In the genomic region with DNA sequence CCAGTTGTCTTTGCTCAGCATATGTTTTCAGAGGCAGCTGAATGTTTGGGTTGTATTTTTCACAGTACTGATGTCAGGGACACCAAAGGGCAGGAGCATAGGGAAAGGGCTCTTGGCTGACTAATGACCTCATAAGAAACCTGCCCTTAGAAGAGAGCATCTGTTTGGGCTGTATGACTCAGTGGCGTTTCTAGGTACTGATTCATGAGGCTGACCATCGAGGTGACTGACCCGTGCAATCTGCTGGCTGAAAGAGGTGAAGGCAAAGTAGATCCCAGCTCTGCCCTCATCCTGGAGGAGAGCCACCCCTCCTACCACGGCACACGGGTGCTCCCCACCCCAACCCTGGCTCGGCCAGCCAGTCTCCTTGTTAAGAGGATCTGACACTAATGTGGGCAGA, we compare ENCODE assay signal across 14 cellular contexts. TPM values are rescaled to one million over a fixed set of nuclear protein-coding genes. Genes with fewer than 3 reads are reported as not detected.
DNase-seq lines count a peak whose midpoint lies in the region; ATAC-seq, FAIRE-seq and TF ChIP-seq lines count a peak whose summit lies in the region.
"Had no signal": no experiment of that assay in that cellular context is flagged by ENCODE, and none has a peak within 500 bp of the region (broad histone marks: within the 10 kb centered on the region; RNA-seq: fewer than 3 reads in every experiment).

No MANE protein-coding gene starts in this region.

- no peak for ATAC-seq in upper lobe of right lung
- ATAC-seq in GM21528 (IDR thresholded peaks at IDR 0.05; ENCODE audit: low FRiP score, unreplicated experiment) = no peak
- ATAC-seq: lower lobe of right lung had no signal

- H3K79me2 ChIP-seq in astrocyte (ENCODE audit: insufficient read depth, low read length) = peaks cover 24% of the 10 kb centered on the region

- H3K4me1 ChIP-seq in astrocyte (ENCODE audit: insufficient read depth, low read length) (peaks cover 40% of the 10 kb centered on the region), upper lobe of right lung (peaks cover 47% of the 10 kb centered on the region)

- peak; percentile 56 for DNase-seq in HFF-Myc (ENCODE audit: extremely low read depth, low read depth)
- peak; percentile 95 for DNase-seq in astrocyte (ENCODE audit: low read depth)
- DNase-seq in kidney glomerular epithelial cell (lab: John Stamatoyannopoulos, UW) = peak; percentile 97
- DNase-seq in upper lobe of right lung = no peak
- DNase-seq in NCI-H1048 (lab: John Stamatoyannopoulos, UW) = no peak
- no peak for DNase-seq in glutamatergic neuron
- DNase-seq: amygdala, foreskin melanocyte, lower lobe of right lung, NCI-H1436 had no signal

- peak overlapping the region; percentile 74 for H3K4me3 Mint-ChIP-seq in astrocyte (ENCODE audit: unreplicated experiment)
- no peak overlapping the region for H3K4me3 Mint-ChIP-seq in glutamatergic neuron (ENCODE audit: unreplicated experiment)
- H3K4me3 Mint-ChIP-seq: T-helper 2 cell treated with Interferon-gamma antibody and Interleukin-4, amounts not matched to agents 5 μg/mL and 100 μg/mL, for 36 hours had no signal

- intact Hi-C loops in upper lobe of right lung (cut with DNase I) = no loop called here

- H3K9me3 ChIP-seq in astrocyte (ENCODE audit: insufficient read depth, low read depth, low read length) = no peaks in the 10 kb centered on the region
- no peaks in the 10 kb centered on the region for H3K9me3 ChIP-seq in upper lobe of right lung
- H3K9me3 ChIP-seq: lower lobe of right lung, prostate gland had no signal

- H3K4me3 ChIP-seq in HFF-Myc (replicated peaks; ENCODE audit: low read depth, low read length) (no peak overlapping the region), astrocyte (ENCODE audit: insufficient read depth, low read depth, low read length) (no peak overlapping the region), upper lobe of right lung (no peak overlapping the region)
- H3K4me3 ChIP-seq: lower lobe of right lung, prostate gland had no signal

- H3K36me3 ChIP-seq in astrocyte (ENCODE audit: insufficient read depth, low read length) (peaks cover 16% of the 10 kb centered on the region), upper lobe of right lung (peaks cover 41% of the 10 kb centered on the region)
- H3K36me3 ChIP-seq: prostate gland had no signal

- H3K27ac Mint-ChIP-seq in astrocyte (ENCODE audit: unreplicated experiment) (peak overlapping the region; percentile 97), glutamatergic neuron (ENCODE audit: unreplicated experiment) (no peak overlapping the region)
- H3K27ac Mint-ChIP-seq: T-helper 2 cell treated with Interferon-gamma antibody and Interleukin-4, amounts not matched to agents 5 μg/mL and 100 μg/mL, for 36 hours had no signal

- no peaks in the 10 kb centered on the region for H4K20me1 ChIP-seq in astrocyte (ENCODE audit: insufficient read depth, low read length)

- no peak for TF ChIP-seq CTCF in HFF-Myc (IDR thresholded peaks at IDR 0.05; ENCODE audit: low read depth, low read length, missing control alignments)
- no peak for TF ChIP-seq CTCF in astrocyte (IDR thresholded peaks at IDR 0.05; ENCODE audit: insufficient read depth, low read depth, low read length)
- no peak for TF ChIP-seq CTCF in upper lobe of right lung (IDR thresholded peaks at IDR 0.05)
- no peak for TF ChIP-seq CTCF in glutamatergic neuron (IDR thresholded peaks at IDR 0.05; ENCODE audit: partially characterized antibody, unreplicated experiment)

- H3K27me3 ChIP-seq in astrocyte (ENCODE audit: insufficient read depth, low read length) (no peaks in the 10 kb centered on the region), upper lobe of right lung (no peaks in the 10 kb centered on the region)

- H3K4me1 Mint-ChIP-seq in astrocyte (ENCODE audit: low read depth, unreplicated experiment) = peaks cover 72% of the 10 kb centered on the region
- no peaks in the 10 kb centered on the region for H3K4me1 Mint-ChIP-seq in glutamatergic neuron (ENCODE audit: low read depth, unreplicated experiment)

- H3K27me3 Mint-ChIP-seq in astrocyte (ENCODE audit: low read depth, unreplicated experiment) (no peaks in the 10 kb centered on the region), glutamatergic neuron (ENCODE audit: unreplicated experiment) (no peaks in the 10 kb centered on the region)

- H3K27ac ChIP-seq in astrocyte (ENCODE audit: low read depth, low read length) = peak overlapping the region; percentile 79
- peak overlapping the region; percentile 25 for H3K27ac ChIP-seq in upper lobe of right lung
- H3K27ac ChIP-seq: lower lobe of right lung, prostate gland had no signal

- no peak for FAIRE-seq in astrocyte (lab: Jason Lieb, UNC)
- FAIRE-seq: GM18507 had no signal

- peaks cover 36% of the 10 kb centered on the region for H3K36me3 Mint-ChIP-seq in astrocyte (ENCODE audit: low read depth, unreplicated experiment)
- no peaks in the 10 kb centered on the region for H3K36me3 Mint-ChIP-seq in glutamatergic neuron (ENCODE audit: unreplicated experiment)

- H2AFZ ChIP-seq in astrocyte (ENCODE audit: low read depth, low read length) = no peak overlapping the region

- no peaks in the 10 kb centered on the region for H3K9me3 Mint-ChIP-seq in astrocyte (ENCODE audit: unreplicated experiment)
- H3K9me3 Mint-ChIP-seq in glutamatergic neuron (ENCODE audit: unreplicated experiment) = no peaks in the 10 kb centered on the region
- H3K9me3 Mint-ChIP-seq: T-helper 2 cell treated with Interferon-gamma antibody and Interleukin-4, amounts not matched to agents 5 μg/mL and 100 μg/mL, for 36 hours had no signal

- H3K9ac ChIP-seq in astrocyte (ENCODE audit: low read length) = peak overlapping the region; percentile 53

- H3K4me2 ChIP-seq in astrocyte (ENCODE audit: low read length) = peak overlapping the region; percentile 58

RNA-seq across cellular contexts. Expression of a gene that starts 8.3 kb away (rescaled TPM):
- total RNA-seq in astrocyte (374 and 437 TPM in 2 replicates), upper lobe of right lung (174 TPM), glutamatergic neuron (ENCODE audit: unreplicated experiment) (1.3 TPM)

Comparison
In these comparisons a context has a peak if more than half of its experiments do, and no peak if none do; other contexts are left out.
1. DNase-seq: peak in HFF-Myc (single experiment), astrocyte (single experiment) and kidney glomerular epithelial cell (single experiment); none in upper lobe of right lung (single experiment), NCI-H1048 (single experiment) and glutamatergic neuron (single experiment).
2. RNA of a gene that starts 8.3 kb away (total RNA-seq): 374 to 437 TPM in astrocyte and 174 TPM in upper lobe of right lung (single experiment); 1.3 TPM in glutamatergic neuron (single experiment); every median in the first group is over 10 times any median in the second.